In genomic region chr1:43537423-43538142, GRCh38 we compare ENCODE assay signal across 15 cellular contexts. TPM values are rescaled to one million over a fixed set of nuclear protein-coding genes. Genes with fewer than 3 reads are reported as not detected.
DNase-seq lines count a peak whose midpoint lies in the region; ATAC-seq and TF ChIP-seq lines count a peak whose summit lies in the region.
"Had no signal": no experiment of that assay in that cellular context is flagged by ENCODE, and none has a peak within 500 bp of the region (broad histone marks: within the 10 kb centered on the region; RNA-seq: fewer than 3 reads in every experiment).

No MANE protein-coding gene starts in this region.

- no peaks in the 10 kb centered on the region for H3K36me3 Mint-ChIP-seq in T-helper 2 cell treated with Interferon-gamma antibody and Interleukin-4, amounts not matched to agents 5 μg/mL and 100 μg/mL, for 36 hours (ENCODE audit: low read depth)
- H3K36me3 Mint-ChIP-seq: naive B cell had no signal

- H3K27me3 ChIP-seq in osteoblast (ENCODE audit: insufficient read depth, low read length), result no peaks in the 10 kb centered on the region
- H3K27me3 ChIP-seq: upper lobe of left lung had no signal

- no peak for TF ChIP-seq CTCF in osteoblast (IDR thresholded peaks at IDR 0.05; ENCODE audit: extremely low read depth, low read depth, low read length)

- no peak overlapping the region for H2AFZ ChIP-seq in osteoblast (ENCODE audit: low read length)

- peak overlapping the region; percentile 49 for H3K27ac ChIP-seq in epithelial cell of prostate
- H3K27ac ChIP-seq in osteoblast (ENCODE audit: low read depth, low read length), result no peak overlapping the region

- H3K4me2 ChIP-seq in osteoblast (ENCODE audit: insufficient read depth, low read length), result no peak overlapping the region

- H3K4me1 Mint-ChIP-seq in T-helper 2 cell treated with Interferon-gamma antibody and Interleukin-4, amounts not matched to agents 5 μg/mL and 100 μg/mL, for 36 hours (ENCODE audit: low read depth), result no peaks in the 10 kb centered on the region
- H3K4me1 Mint-ChIP-seq: central memory CD8-positive, alpha-beta T cell; naive B cell had no signal

- ATAC-seq in GM21619 (IDR thresholded peaks at IDR 0.05; ENCODE audit: unreplicated experiment), result no peak

- H3K4me3 Mint-ChIP-seq in T-helper 2 cell treated with Interferon-gamma antibody and Interleukin-4, amounts not matched to agents 5 μg/mL and 100 μg/mL, for 36 hours, result no peak overlapping the region
- H3K4me3 Mint-ChIP-seq: central memory CD8-positive, alpha-beta T cell; naive B cell had no signal

- DNase-seq in A172 (ENCODE audit: low spot score), result peak; percentile 81
- DNase-seq in RPMI7951 (ENCODE audit: low read depth), result peak; percentile 41
- peak; percentile 16 for DNase-seq in epithelial cell of prostate (ENCODE audit: low read depth, low spot score)
- peak; percentile 81 for DNase-seq in osteoblast (ENCODE audit: insufficient read length, low spot score, missing footprints)
- DNase-seq in T-helper 2 cell treated with Interferon-gamma antibody and Interleukin-4, amounts not matched to agents 5 μg/mL and 100 μg/mL, for 36 hours (ENCODE audit: low spot score), result no peak
- no peak for DNase-seq in HuH-7.5 (ENCODE audit: low spot score)
- DNase-seq in NCI-H2196 treated with DMSO at 0.1 percent for 48 hours (lab: John Stamatoyannopoulos, UW; ENCODE audit: unreplicated experiment), result no peak
- DNase-seq: activated CD4-positive, alpha-beta T cell treated with anti-CD3 and anti-CD28 coated beads, Interleukin-2, amount 50 U/mL, for 48 hours; DMS 273 treated with DMSO at 0.1 percent for 48 hours; MM.1S; naive B cell; NCI-H2171 had no signal

- peaks cover 6% of the 10 kb centered on the region for H3K4me1 ChIP-seq in osteoblast (ENCODE audit: insufficient read depth, low read length)

- H4K20me1 ChIP-seq in osteoblast (ENCODE audit: insufficient read depth, low read length), result peaks cover 16% of the 10 kb centered on the region

- H3K9me3 ChIP-seq in osteoblast (ENCODE audit: low read depth, low read length), result no peaks in the 10 kb centered on the region
- H3K9me3 ChIP-seq: upper lobe of left lung had no signal

- peaks cover 13% of the 10 kb centered on the region for H3K27me3 Mint-ChIP-seq in T-helper 2 cell treated with Interferon-gamma antibody and Interleukin-4, amounts not matched to agents 5 μg/mL and 100 μg/mL, for 36 hours (ENCODE audit: low read depth)

- H3K9me3 Mint-ChIP-seq in T-helper 2 cell treated with Interferon-gamma antibody and Interleukin-4, amounts not matched to agents 5 μg/mL and 100 μg/mL, for 36 hours, result no peaks in the 10 kb centered on the region
- H3K9me3 Mint-ChIP-seq: central memory CD8-positive, alpha-beta T cell; naive B cell had no signal

- H3K79me2 ChIP-seq in osteoblast (ENCODE audit: insufficient read depth, low read length), result peaks cover 25% of the 10 kb centered on the region

- H3K27ac Mint-ChIP-seq in T-helper 2 cell treated with Interferon-gamma antibody and Interleukin-4, amounts not matched to agents 5 μg/mL and 100 μg/mL, for 36 hours, result no peak overlapping the region
- H3K27ac Mint-ChIP-seq: naive B cell had no signal

- no peaks in the 10 kb centered on the region for H3K36me3 ChIP-seq in osteoblast (ENCODE audit: insufficient read depth, low read length)
- H3K36me3 ChIP-seq: upper lobe of left lung had no signal

- no peak overlapping the region for H3K4me3 ChIP-seq in osteoblast (ENCODE audit: insufficient read depth, low read length)
- H3K4me3 ChIP-seq: upper lobe of left lung had no signal

RNA-seq across cellular contexts. Expression of gene PTPRF, which starts 6.9 kb away (rescaled TPM):
- total RNA-seq in A172 (2014; rRNA removed; shearing (Covaris generic)), result 25.2 and 27.4 TPM in 2 replicates
- 34.5 and 39.7 TPM in 2 replicates for total RNA-seq in RPMI7951 (2014; rRNA removed; shearing (Covaris generic))
- 12.1 and 13.0 TPM in 2 replicates for total RNA-seq in osteoblast

Comparison
In these comparisons a context has a peak if more than half of its experiments do, and no peak if none do; other contexts are left out.
1. DNase-seq: peak in A172 (single experiment), RPMI7951 (single experiment), epithelial cell of prostate (single experiment) and osteoblast (single experiment); none in T-helper 2 cell treated with Interferon-gamma antibody and Interleukin-4, amounts not matched to agents 5 μg/mL and 100 μg/mL, for 36 hours (single experiment), HuH-7.5 (single experiment) and NCI-H2196 treated with DMSO at 0.1 percent for 48 hours (single experiment).